ENCODE assay signal across 11 cellular contexts in genomic region chr7:55538538-55538937, GRCh38. TPM values are rescaled to one million over a fixed set of nuclear protein-coding genes. Genes with fewer than 3 reads are reported as not detected.
DNase-seq lines count a peak whose midpoint lies in the region; TF ChIP-seq lines count a peak whose summit lies in the region.
"Had no signal": no experiment of that assay in that cellular context is flagged by ENCODE, and none has a peak within 500 bp of the region (broad histone marks: within the 10 kb centered on the region; RNA-seq: fewer than 3 reads in every experiment).

No MANE protein-coding gene starts in this region.

- peak overlapping the region; percentile 56 for H3K27ac Mint-ChIP-seq in activated CD4-positive, alpha-beta T cell treated with anti-CD3 and anti-CD28 coated beads, Interleukin-2, amount 10 ng/mL, durations not matched to agents 24 days and 14 days
- H3K27ac Mint-ChIP-seq in neural progenitor cell (no peak overlapping the region), H9 (no peak overlapping the region; a peak in 1 of 7 replicates)

- H4K20me1 ChIP-seq in fibroblast of lung (ENCODE audit: control insufficient read depth, extremely low read depth, insufficient read depth, low read length) (peaks cover 3% of the 10 kb centered on the region), smooth muscle cell (ENCODE audit: low read depth) (peaks cover 57% of the 10 kb centered on the region), neural progenitor cell (ENCODE audit: low read depth) (peaks cover 62% of the 10 kb centered on the region), H9 (ENCODE audit: control insufficient read depth, insufficient read depth, insufficient read length) (peaks cover 3% of the 10 kb centered on the region)

- H3K4ac ChIP-seq in H9 (ENCODE audit: low read depth, low read length), result no peak overlapping the region

- H3K4me3 ChIP-seq in fibroblast of lung (replicated peaks in 1 of 4; ENCODE audit: control extremely low read depth in 1 of 4, insufficient read depth in 1 of 4, low read depth in 3 of 4, low read length in 4 of 4), result no peak overlapping the region
- H3K4me3 ChIP-seq in smooth muscle cell, result no peak overlapping the region
- H3K4me3 ChIP-seq in neural progenitor cell, result no peak overlapping the region
- H3K4me3 ChIP-seq: cardiac muscle cell had no signal

- intact Hi-C loops in activated CD4-positive, alpha-beta T cell treated with anti-CD3 and anti-CD28 coated beads, Interleukin-2, amount 10 ng/mL, durations not matched to agents 24 days and 14 days (cut with micrococcal nuclease), result no loop called here

- H3K36me3 ChIP-seq in fibroblast of lung (ENCODE audit: control insufficient read depth, insufficient read depth, low read length) (no peaks in the 10 kb centered on the region), smooth muscle cell (ENCODE audit: low read depth) (no peaks in the 10 kb centered on the region), neural progenitor cell (no peaks in the 10 kb centered on the region)
- H3K36me3 ChIP-seq: cardiac muscle cell, WERI-Rb-1 had no signal

- no peak overlapping the region for H2BK120ac ChIP-seq in H9 (ENCODE audit: low read depth, low read length, poor library complexity, severe bottlenecking)

- H3K27ac ChIP-seq in fibroblast of lung (ENCODE audit: insufficient read depth, low read length) (no peak overlapping the region), smooth muscle cell (ENCODE audit: low read depth) (no peak overlapping the region), neural progenitor cell (no peak overlapping the region), H9 (ENCODE audit: insufficient read length, low read depth, low read length) (no peak overlapping the region)
- H3K27ac ChIP-seq: cardiac muscle cell, WERI-Rb-1 had no signal

- H3K9me3 Mint-ChIP-seq in activated CD4-positive, alpha-beta T cell treated with anti-CD3 and anti-CD28 coated beads, Interleukin-2, amount 10 ng/mL, durations not matched to agents 24 days and 14 days, result no peaks in the 10 kb centered on the region
- H3K9me3 Mint-ChIP-seq in neural progenitor cell (peaks cover 5% of the 10 kb centered on the region), H9 (no peaks in the 10 kb centered on the region)

- no peak overlapping the region for H3K23ac ChIP-seq in H9 (ENCODE audit: insufficient read length, low read depth, low read length)

- H3K4me1 ChIP-seq in fibroblast of lung (ENCODE audit: control insufficient read depth, extremely low read depth, insufficient read depth, low read length) (peaks cover 18% of the 10 kb centered on the region), smooth muscle cell (ENCODE audit: low read depth) (no peaks in the 10 kb centered on the region), neural progenitor cell (peaks cover 29% of the 10 kb centered on the region), H9 (ENCODE audit: insufficient read depth, low read length) (peaks cover 9% of the 10 kb centered on the region; the same call in 1 of the 2 replicates)

- 14% methylated on average over 3 of the region's 3 CpGs for WGBS in smooth muscle cell (ENCODE audit: low lambda C conversion rate)
- WGBS in H9 (ENCODE audit: extremely low coverage, insufficient read length, low lambda C conversion rate), result no CpG with 5 or more reads among the region's 3 CpGs

- no peaks in the 10 kb centered on the region for H3K9me3 ChIP-seq in fibroblast of lung (ENCODE audit: control insufficient read depth, insufficient read depth, low read depth, low read length)
- no peaks in the 10 kb centered on the region for H3K9me3 ChIP-seq in smooth muscle cell (replicated peaks; ENCODE audit: low read depth)
- H3K9me3 ChIP-seq in neural progenitor cell (ENCODE audit: low read depth), result no peaks in the 10 kb centered on the region
- no peaks in the 10 kb centered on the region for H3K9me3 ChIP-seq in H9 (ENCODE audit: control insufficient read depth, low read depth, low read length)

- H3K27me3 Mint-ChIP-seq in activated CD4-positive, alpha-beta T cell treated with anti-CD3 and anti-CD28 coated beads, Interleukin-2, amount 10 ng/mL, durations not matched to agents 24 days and 14 days, result no peaks in the 10 kb centered on the region
- H3K27me3 Mint-ChIP-seq in neural progenitor cell (ENCODE audit: insufficient read depth, low read depth) (no peaks in the 10 kb centered on the region), H9 (ENCODE audit: low read depth) (no peaks in the 10 kb centered on the region)

- H2BK15ac ChIP-seq in H9 (ENCODE audit: low read depth, low read length), result no peak overlapping the region

- H2AFZ ChIP-seq in fibroblast of lung (ENCODE audit: low read length) (no peak overlapping the region), smooth muscle cell (ENCODE audit: low read depth) (no peak overlapping the region), neural progenitor cell (replicated peaks) (no peak overlapping the region), H9 (ENCODE audit: low read length) (no peak overlapping the region)

- no peak overlapping the region for H4K91ac ChIP-seq in H9 (ENCODE audit: insufficient read length, low read depth, low read length)

- H3K4me3 Mint-ChIP-seq in activated CD4-positive, alpha-beta T cell treated with anti-CD3 and anti-CD28 coated beads, Interleukin-2, amount 10 ng/mL, durations not matched to agents 24 days and 14 days, result no peak overlapping the region
- H3K4me3 Mint-ChIP-seq in neural progenitor cell (no peak overlapping the region), H9 (no peak overlapping the region)

- H2BK20ac ChIP-seq in H9 (ENCODE audit: low read depth, low read length, poor library complexity, severe bottlenecking), result no peak overlapping the region

- H4K8ac ChIP-seq in H9 (replicated peaks; ENCODE audit: insufficient read length, low read depth, low read length), result no peak overlapping the region

- no peak overlapping the region for H3K4me2 ChIP-seq in fibroblast of lung (ENCODE audit: extremely low read depth, insufficient read depth, low read length)
- H3K4me2 ChIP-seq in smooth muscle cell, result peak overlapping the region; percentile 6
- H3K4me2 ChIP-seq in neural progenitor cell, result no peak overlapping the region
- no peak overlapping the region for H3K4me2 ChIP-seq in H9 (ENCODE audit: insufficient read depth, insufficient read length, low read length)

- no peak overlapping the region for H2AK5ac ChIP-seq in H9 (ENCODE audit: insufficient read length, low read length)

- DNase-seq in activated CD4-positive, alpha-beta T cell treated with anti-CD3 and anti-CD28 coated beads, Interleukin-2, amount 10 ng/mL, durations not matched to agents 24 days and 14 days, result no peak
- no peak for DNase-seq in activated CD4-positive, alpha-beta T cell treated with anti-CD3 and anti-CD28 coated beads, Interleukin-2, amount 50 U/mL, for 1 hour
- peak; percentile 93 for DNase-seq in RPMI7951 (ENCODE audit: low read depth)
- DNase-seq in fibroblast of lung (ENCODE audit: low read depth in 2 of 2), result peak; percentile 91 to 98
- DNase-seq in smooth muscle cell (lab: John Stamatoyannopoulos, UW; ENCODE audit: unreplicated experiment), result no peak
- no peak for DNase-seq in neural progenitor cell (ENCODE audit: low spot score)
- DNase-seq in NCI-H748 (lab: John Stamatoyannopoulos, UW; ENCODE audit: unreplicated experiment), result no peak
- DNase-seq in H9, result no peak
- DNase-seq: NCI-H524, WERI-Rb-1 had no signal

- H3K4me1 Mint-ChIP-seq in activated CD4-positive, alpha-beta T cell treated with anti-CD3 and anti-CD28 coated beads, Interleukin-2, amount 10 ng/mL, durations not matched to agents 24 days and 14 days, result peaks cover 65% of the 10 kb centered on the region
- peaks cover 36% of the 10 kb centered on the region for H3K4me1 Mint-ChIP-seq in neural progenitor cell
- peaks cover 59% of the 10 kb centered on the region in 2 experiments for H3K4me1 Mint-ChIP-seq in H9

- H4K5ac ChIP-seq in H9 (ENCODE audit: insufficient read length, low read depth, low read length), result no peak overlapping the region

- no peak overlapping the region for H3K14ac ChIP-seq in H9 (ENCODE audit: insufficient read depth, low read length)

- H2BK5ac ChIP-seq in H9 (ENCODE audit: insufficient read length, low read length), result no peak overlapping the region

- no peaks in the 10 kb centered on the region for H3K23me2 ChIP-seq in H9 (ENCODE audit: insufficient read length, low read depth, low read length, poor library complexity, severe bottlenecking)

- H3K18ac ChIP-seq in H9 (ENCODE audit: insufficient read length, low read depth, low read length), result no peak overlapping the region

- H2BK12ac ChIP-seq in H9 (ENCODE audit: insufficient read length, low read depth, low read length), result no peak overlapping the region

- no peak overlapping the region for H3K9ac ChIP-seq in fibroblast of lung (ENCODE audit: insufficient read depth, low read length)
- no peak overlapping the region for H3K9ac ChIP-seq in smooth muscle cell (ENCODE audit: low read depth)
- H3K9ac ChIP-seq in neural progenitor cell, result no peak overlapping the region
- no peak overlapping the region for H3K9ac ChIP-seq in H9 (ENCODE audit: extremely low read depth, insufficient read length, low read length)

- H3K79me1 ChIP-seq in H9 (ENCODE audit: insufficient read depth, low read depth, low read length, poor library complexity, severe bottlenecking), result peaks cover 6% of the 10 kb centered on the region

- H3T11ph ChIP-seq in H9 (ENCODE audit: low read length), result no peak overlapping the region

- H3K36me3 Mint-ChIP-seq in activated CD4-positive, alpha-beta T cell treated with anti-CD3 and anti-CD28 coated beads, Interleukin-2, amount 10 ng/mL, durations not matched to agents 24 days and 14 days (ENCODE audit: low read depth), result peaks cover 25% of the 10 kb centered on the region
- H3K36me3 Mint-ChIP-seq in neural progenitor cell, result peaks cover 8% of the 10 kb centered on the region
- peaks cover 0 to 5% (median 3%) of the 10 kb centered on the region in 3 experiments; a peak in 4 of 7 replicates for H3K36me3 Mint-ChIP-seq in H9 (ENCODE audit: insufficient read depth in 1 of 3, low read depth in 3 of 3)

- H3F3A ChIP-seq in smooth muscle cell (ENCODE audit: low read depth), result peaks cover 7% of the 10 kb centered on the region
- H3F3A ChIP-seq in neural progenitor cell (ENCODE audit: low read depth), result no peaks in the 10 kb centered on the region

- H3K56ac ChIP-seq in H9 (ENCODE audit: insufficient read length, low read depth, low read length), result no peak overlapping the region

- H3K27me3 ChIP-seq in fibroblast of lung (ENCODE audit: control insufficient read depth, insufficient read depth, low read length), result no peaks in the 10 kb centered on the region
- no peaks in the 10 kb centered on the region for H3K27me3 ChIP-seq in smooth muscle cell (ENCODE audit: low read depth)
- no peaks in the 10 kb centered on the region for H3K27me3 ChIP-seq in neural progenitor cell
- H3K27me3 ChIP-seq in H9 (ENCODE audit: insufficient read depth, low read length), result no peaks in the 10 kb centered on the region
- H3K27me3 ChIP-seq: cardiac muscle cell had no signal

- no peak for TF ChIP-seq CTCF in fibroblast of lung (conservative IDR thresholded peaks at IDR 0.05 in 1 of 2, IDR thresholded peaks at IDR 0.05 in 1 of 2; ENCODE audit: low read depth in 1 of 2, low read length in 2 of 2)
- no peak for TF ChIP-seq CTCF in smooth muscle cell (IDR thresholded peaks at IDR 0.05; ENCODE audit: borderline replicate concordance, insufficient read depth, poor library complexity, severe bottlenecking)
- no peak for TF ChIP-seq CTCF in neural progenitor cell (IDR thresholded peaks at IDR 0.05)
- no peak for TF ChIP-seq CTCF in H9 (conservative IDR thresholded peaks at IDR 0.05)

- H3K79me2 ChIP-seq in fibroblast of lung (ENCODE audit: control insufficient read depth, insufficient read depth, low read length) (peaks cover 35% of the 10 kb centered on the region), smooth muscle cell (ENCODE audit: low read depth) (no peaks in the 10 kb centered on the region), neural progenitor cell (ENCODE audit: low read depth) (peaks cover 53% of the 10 kb centered on the region), H9 (ENCODE audit: insufficient read depth, low read length) (peaks cover 15% of the 10 kb centered on the region; the same call in 1 of the 2 replicates)

RNA-seq across cellular contexts. Expression of gene VOPP1, which starts 33.8 kb away (rescaled TPM):
- 87.4 and 90.6 TPM in 2 replicates for total RNA-seq in activated CD4-positive, alpha-beta T cell treated with anti-CD3 and anti-CD28 coated beads, Interleukin-2, amount 10 ng/mL, durations not matched to agents 24 days and 14 days
- 89.0 and 89.6 TPM in 2 replicates for total RNA-seq in RPMI7951 (2014; rRNA removed; shearing (Covaris generic))
- total RNA-seq in fibroblast of lung (44.9 and 70.7 TPM in 2 replicates), smooth muscle cell (25.8 and 26.6 TPM in 2 replicates), neural progenitor cell (ENCODE audit: low replicate concordance) (46.6 and 55.9 TPM in 2 replicates), H9 (2021) (55.7 and 56.8 TPM in 2 replicates)
- polyA plus RNA-seq in fibroblast of lung (52.1 and 73.8 TPM in 2 replicates), smooth muscle cell (13.4 and 18.3 TPM in 2 replicates)
- 49.6 and 77.2 TPM in 2 replicates for polyA plus RNA-seq in fibroblast of lung (2012)
- 83.1 and 186 TPM in 2 replicates for polyA minus RNA-seq in fibroblast of lung (ENCODE audit: low replicate concordance)

Comparison
In these comparisons a context has a peak if more than half of its experiments do, and no peak if none do; other contexts are left out.
1. DNase-seq: peak in RPMI7951 (single experiment) and fibroblast of lung (2 of 2); none in activated CD4-positive, alpha-beta T cell treated with anti-CD3 and anti-CD28 coated beads, Interleukin-2, amount 10 ng/mL, durations not matched to agents 24 days and 14 days (single experiment), activated CD4-positive, alpha-beta T cell treated with anti-CD3 and anti-CD28 coated beads, Interleukin-2, amount 50 U/mL, for 1 hour (single experiment), smooth muscle cell (single experiment), neural progenitor cell (single experiment), NCI-H748 (single experiment) and H9 (single experiment).